In genomic region chr10:123158682-123159081, GRCh38 we compare ENCODE assay signal across 18 cellular contexts. TPM values are rescaled to one million over a fixed set of nuclear protein-coding genes. Genes with fewer than 3 reads are reported as not detected.
DNase-seq lines count a peak whose midpoint lies in the region; ATAC-seq and TF ChIP-seq lines count a peak whose summit lies in the region.
"Had no signal": no experiment of that assay in that cellular context is flagged by ENCODE, and none has a peak within 500 bp of the region (broad histone marks: within the 10 kb centered on the region; RNA-seq: fewer than 3 reads in every experiment).

No MANE protein-coding gene starts in this region.

- H3K27me3 Mint-ChIP-seq in activated T-cell treated with anti-CD3 and anti-CD28 coated beads, Interleukin-2, amount 50 U/mL, for 72 hours (ENCODE audit: low read depth), result no peaks in the 10 kb centered on the region
- no peaks in the 10 kb centered on the region for H3K27me3 Mint-ChIP-seq in activated T-helper 2 cell treated with anti-CD3 and anti-CD28 coated beads, Interferon-gamma antibody, Interleukin-2, Interleukin-4, amounts not matched to agents 10 μg/mL and 5 μg/mL and 100 μg/mL, durations not matched to agents 14 hours and 24 hours and 36 hours (ENCODE audit: low read depth)

- H3K27ac ChIP-seq in Karpas-422 (ENCODE audit: low read length) (no peak overlapping the region), osteoblast (ENCODE audit: low read depth, low read length) (no peak overlapping the region)
- H3K27ac ChIP-seq: ovary had no signal

- peaks cover 76% of the 10 kb centered on the region for H3K4me1 Mint-ChIP-seq in activated T-cell treated with anti-CD3 and anti-CD28 coated beads, Interleukin-2, amount 50 U/mL, for 72 hours (ENCODE audit: low read depth)
- peaks cover 65% of the 10 kb centered on the region for H3K4me1 Mint-ChIP-seq in activated T-helper 2 cell treated with anti-CD3 and anti-CD28 coated beads, Interferon-gamma antibody, Interleukin-2, Interleukin-4, amounts not matched to agents 10 μg/mL and 5 μg/mL and 100 μg/mL, durations not matched to agents 14 hours and 24 hours and 36 hours (ENCODE audit: low read depth)

- H3K27me3 ChIP-seq in Karpas-422 (ENCODE audit: low read length), result no peaks in the 10 kb centered on the region
- H3K27me3 ChIP-seq in osteoblast (ENCODE audit: insufficient read depth, low read length), result no peaks in the 10 kb centered on the region
- H3K27me3 ChIP-seq: ovary, spleen had no signal

- ATAC-seq in activated T-cell treated with anti-CD3 and anti-CD28 coated beads, Interleukin-2, amount 50 U/mL, for 72 hours (replicated peaks in 1 of 2), result no peak
- ATAC-seq in GM21717 (IDR thresholded peaks at IDR 0.05; ENCODE audit: unreplicated experiment), result no peak

- H4K20me1 ChIP-seq in Karpas-422 (ENCODE audit: insufficient read depth, low read depth, low read length) (peaks cover 37% of the 10 kb centered on the region), osteoblast (ENCODE audit: insufficient read depth, low read length) (peaks cover 39% of the 10 kb centered on the region)

- no peak for DNase-seq in activated T-cell treated with anti-CD3 and anti-CD28 coated beads, Interleukin-2, amount 50 U/mL, for 72 hours
- no peak for DNase-seq in activated T-cell treated with anti-CD3 and anti-CD28 coated beads, Interleukin-2, amount 50 U/mL, for 1 hour
- DNase-seq in Karpas-422 (no peak), osteoblast (ENCODE audit: insufficient read length, low spot score, missing footprints) (no peak), NCI-H82 treated with DMSO at 0.1 percent for 48 hours (lab: John Stamatoyannopoulos, UW; ENCODE audit: unreplicated experiment) (no peak)
- DNase-seq in activated T-helper 2 cell treated with anti-CD3 and anti-CD28 coated beads, Interferon-gamma antibody, Interleukin-2, Interleukin-4, amounts not matched to agents 10 μg/mL and 5 μg/mL and 100 μg/mL, durations not matched to agents 14 hours and 24 hours and 36 hours (ENCODE audit: low spot score), result no peak
- no peak for DNase-seq in activated effector memory CD4-positive, alpha-beta T cell treated with anti-CD3 and anti-CD28 coated beads, Interleukin-2, amount 50 U/mL, for 16 hours
- DNase-seq: head of caudate nucleus, KBM-7, NCI-H187, NCI-H524, ovary, RPMI8226, spleen had no signal

- H3K9me3 ChIP-seq in Karpas-422 (ENCODE audit: low read length) (no peaks in the 10 kb centered on the region), osteoblast (ENCODE audit: low read depth, low read length) (no peaks in the 10 kb centered on the region)
- H3K9me3 ChIP-seq: HAP-1, ovary, spleen had no signal

- H2AFZ ChIP-seq in Karpas-422 (ENCODE audit: low read length), result no peak overlapping the region
- no peak overlapping the region for H2AFZ ChIP-seq in osteoblast (ENCODE audit: low read length)

- H3K79me2 ChIP-seq in Karpas-422 (ENCODE audit: low read length), result peaks cover 93% of the 10 kb centered on the region
- H3K79me2 ChIP-seq in osteoblast (ENCODE audit: insufficient read depth, low read length), result peaks cover 92% of the 10 kb centered on the region

- intact Hi-C loops in activated T-helper 2 cell treated with anti-CD3 and anti-CD28 coated beads, Interferon-gamma antibody, Interleukin-2, Interleukin-4, amounts not matched to agents 10 μg/mL and 5 μg/mL and 100 μg/mL, durations not matched to agents 14 hours and 24 hours and 36 hours (cut with micrococcal nuclease), result loop anchor here (5.0 kb wide), 1 partner anchor 129 kb away; no protein-coding TSS in a partner anchor

- peaks cover 22 to 66% of the 10 kb centered on the region in 2 donors for H3K36me3 Mint-ChIP-seq in activated T-cell treated with anti-CD3 and anti-CD28 coated beads, Interleukin-2, amount 50 U/mL, for 72 hours (ENCODE audit: insufficient read depth in 2 of 2)
- H3K36me3 Mint-ChIP-seq in activated T-helper 2 cell treated with anti-CD3 and anti-CD28 coated beads, Interferon-gamma antibody, Interleukin-2, Interleukin-4, amounts not matched to agents 10 μg/mL and 5 μg/mL and 100 μg/mL, durations not matched to agents 14 hours and 24 hours and 36 hours (ENCODE audit: low read depth), result peaks cover 90% of the 10 kb centered on the region

- H3K4me3 ChIP-seq in Karpas-422 (ENCODE audit: low read length), result no peak overlapping the region
- no peak overlapping the region for H3K4me3 ChIP-seq in osteoblast (ENCODE audit: insufficient read depth, low read length)
- H3K4me3 ChIP-seq: HAP-1, ovary, spleen had no signal

- H3K4me2 ChIP-seq in Karpas-422 (ENCODE audit: low read depth, low read length, poor library complexity, severe bottlenecking), result peak overlapping the region; percentile 2
- peak overlapping the region; percentile 6 for H3K4me2 ChIP-seq in osteoblast (ENCODE audit: insufficient read depth, low read length)

- H3K4me1 ChIP-seq in Karpas-422 (ENCODE audit: low read length) (peaks cover 34% of the 10 kb centered on the region), osteoblast (ENCODE audit: insufficient read depth, low read length) (peaks cover 38% of the 10 kb centered on the region)

- H3K36me3 ChIP-seq in Karpas-422 (ENCODE audit: insufficient read depth, low read length), result peaks cover 83% of the 10 kb centered on the region
- peaks cover 59% of the 10 kb centered on the region for H3K36me3 ChIP-seq in osteoblast (ENCODE audit: insufficient read depth, low read length)
- H3K36me3 ChIP-seq: ovary had no signal

- TF ChIP-seq CTCF in osteoblast (IDR thresholded peaks at IDR 0.05; ENCODE audit: extremely low read depth, low read depth, low read length), result no peak

- H3K9me3 Mint-ChIP-seq in activated T-cell treated with anti-CD3 and anti-CD28 coated beads, Interleukin-2, amount 50 U/mL, for 72 hours, result no peaks in the 10 kb centered on the region
- H3K9me3 Mint-ChIP-seq in activated T-helper 2 cell treated with anti-CD3 and anti-CD28 coated beads, Interferon-gamma antibody, Interleukin-2, Interleukin-4, amounts not matched to agents 10 μg/mL and 5 μg/mL and 100 μg/mL, durations not matched to agents 14 hours and 24 hours and 36 hours, result no peaks in the 10 kb centered on the region

- H3K9me2 ChIP-seq in Karpas-422 (replicated peaks; ENCODE audit: insufficient read depth, low read length), result no peaks in the 10 kb centered on the region

- no peak overlapping the region for H3K9ac ChIP-seq in Karpas-422 (ENCODE audit: low read length)

- H3K4me3 Mint-ChIP-seq in activated T-cell treated with anti-CD3 and anti-CD28 coated beads, Interleukin-2, amount 50 U/mL, for 72 hours, result peak overlapping the region; percentile 80 to 97
- peak overlapping the region; percentile 60 for H3K4me3 Mint-ChIP-seq in activated T-helper 2 cell treated with anti-CD3 and anti-CD28 coated beads, Interferon-gamma antibody, Interleukin-2, Interleukin-4, amounts not matched to agents 10 μg/mL and 5 μg/mL and 100 μg/mL, durations not matched to agents 14 hours and 24 hours and 36 hours (ENCODE audit: low read depth)

- H3K27ac Mint-ChIP-seq in activated T-cell treated with anti-CD3 and anti-CD28 coated beads, Interleukin-2, amount 50 U/mL, for 72 hours, result peak overlapping the region; percentile 77
- H3K27ac Mint-ChIP-seq in activated T-helper 2 cell treated with anti-CD3 and anti-CD28 coated beads, Interferon-gamma antibody, Interleukin-2, Interleukin-4, amounts not matched to agents 10 μg/mL and 5 μg/mL and 100 μg/mL, durations not matched to agents 14 hours and 24 hours and 36 hours, result peak overlapping the region; percentile 22

RNA-seq across cellular contexts. Expression of gene BUB3, which starts 4.5 kb away (rescaled TPM):
- total RNA-seq in activated T-cell treated with anti-CD3 and anti-CD28 coated beads, Interleukin-2, amount 50 U/mL, for 72 hours, result 100 to 1,000 TPM; 255 TPM
- total RNA-seq in Karpas-422 (2014; rRNA removed; shearing (Covaris generic); ENCODE audit: low replicate concordance), result 183 and 393 TPM in 2 replicates
- 194 and 210 TPM in 2 replicates for total RNA-seq in activated T-helper 2 cell treated with anti-CD3 and anti-CD28 coated beads, Interferon-gamma antibody, Interleukin-2, Interleukin-4, amounts not matched to agents 10 μg/mL and 5 μg/mL and 100 μg/mL, durations not matched to agents 14 hours and 24 hours and 36 hours
- total RNA-seq in osteoblast, result 107 and 109 TPM in 2 replicates

RNA-seq across cellular contexts. Expression of gene HMX2, which starts 10.7 kb away (rescaled TPM):
- total RNA-seq in activated T-cell treated with anti-CD3 and anti-CD28 coated beads, Interleukin-2, amount 50 U/mL, for 72 hours, result 1 to 10 TPM in 1 of 2 donors, under 1 TPM in 1; 0.58 to 1.1 TPM
- not detected in 2 replicates for total RNA-seq in Karpas-422 (2014; rRNA removed; shearing (Covaris generic); ENCODE audit: low replicate concordance)
- not detected in 2 replicates for total RNA-seq in activated T-helper 2 cell treated with anti-CD3 and anti-CD28 coated beads, Interferon-gamma antibody, Interleukin-2, Interleukin-4, amounts not matched to agents 10 μg/mL and 5 μg/mL and 100 μg/mL, durations not matched to agents 14 hours and 24 hours and 36 hours
- not detected in 2 replicates for total RNA-seq in osteoblast
- total RNA-seq: kidney epithelial cell; ovary; spleen; T-helper 2 cell treated with Interferon-gamma antibody and Interleukin-4, amounts not matched to agents 100 ng/mL and 5 ng/mL, for 36 hours had no signal

RNA-seq across cellular contexts. Expression of gene HMX3, which starts 22.9 kb away (rescaled TPM):
- 1 to 10 TPM; 1.2 to 2.0 TPM for total RNA-seq in activated T-cell treated with anti-CD3 and anti-CD28 coated beads, Interleukin-2, amount 50 U/mL, for 72 hours
- total RNA-seq in Karpas-422 (2014; rRNA removed; shearing (Covaris generic); ENCODE audit: low replicate concordance), result not detected in 2 replicates
- not detected in 2 replicates for total RNA-seq in activated T-helper 2 cell treated with anti-CD3 and anti-CD28 coated beads, Interferon-gamma antibody, Interleukin-2, Interleukin-4, amounts not matched to agents 10 μg/mL and 5 μg/mL and 100 μg/mL, durations not matched to agents 14 hours and 24 hours and 36 hours
- not detected in 2 replicates for total RNA-seq in osteoblast
- total RNA-seq: spleen; T-helper 2 cell treated with Interferon-gamma antibody and Interleukin-4, amounts not matched to agents 100 ng/mL and 5 ng/mL, for 36 hours had no signal
